Comparison of ENCODE assay signal across 8 cellular contexts in genomic region chr1:39576016-39576657, GRCh38. TPM values are rescaled to one million over a fixed set of nuclear protein-coding genes. Genes with fewer than 3 reads are reported as not detected.
DNase-seq lines count a peak whose midpoint lies in the region; ATAC-seq and TF ChIP-seq lines count a peak whose summit lies in the region.

No MANE protein-coding gene starts in this region.

- DNase-seq in NCI-H1694 treated with DMSO at 0.1 percent for 48 hours (lab: John Stamatoyannopoulos, UW) (peak; percentile 97), NCI-H1694 (lab: John Stamatoyannopoulos, UW) (no peak), OCI-LY7 (ENCODE audit: low spot score) (peak; percentile 58), hepatocyte (ENCODE audit: low spot score) (peak; percentile 57), sigmoid colon (no peak), H4 (ENCODE audit: low spot score) (no peak)

- H2AFZ ChIP-seq in OCI-LY7 (ENCODE audit: low read length) (no peak overlapping the region), hepatocyte (peak overlapping the region; percentile 37)

- H3K9me2 ChIP-seq in OCI-LY7 (ENCODE audit: insufficient read depth, low read length) (no peaks in the 10 kb centered on the region), hepatocyte (replicated peaks; ENCODE audit: insufficient read depth) (no peaks in the 10 kb centered on the region)

- H3K4me2 ChIP-seq in OCI-LY7 (ENCODE audit: low read length) (peak overlapping the region; percentile 94), hepatocyte (peak overlapping the region; percentile 98)

- no peaks in the 10 kb centered on the region for H3K9me3 ChIP-seq in OCI-LY7 (ENCODE audit: low read length)
- no peaks in the 10 kb centered on the region for H3K9me3 ChIP-seq in hepatocyte (ENCODE audit: low read depth)
- H3K9me3 ChIP-seq in sigmoid colon, result no peaks in the 10 kb centered on the region

- intact Hi-C loops in OCI-LY7 (cut with micrococcal nuclease; ENCODE audit: unreplicated experiment) (no loop called here), sigmoid colon (cut with DNase I) (loop anchor here (5.0 kb wide), 1 partner anchor 461 kb away; no protein-coding TSS in a partner anchor)

- no peak for TF ChIP-seq EP300 in sigmoid colon (IDR thresholded peaks at IDR 0.05)

- H3K4me3 ChIP-seq in OCI-LY7 (ENCODE audit: low read depth, low read length, poor library complexity, severe bottlenecking) (peak overlapping the region; percentile 98), hepatocyte (peak overlapping the region; percentile 66), sigmoid colon (peak overlapping the region; percentile 56 to 86 (median 70))

- H4K20me1 ChIP-seq in OCI-LY7 (ENCODE audit: insufficient read depth, low read length) (peaks cover 42% of the 10 kb centered on the region), hepatocyte (ENCODE audit: insufficient read depth, poor library complexity, severe bottlenecking) (peaks cover 49% of the 10 kb centered on the region)

- H3K79me2 ChIP-seq in OCI-LY7 (ENCODE audit: insufficient read depth, low read depth, low read length) (peaks cover 54% of the 10 kb centered on the region), hepatocyte (peaks cover 54% of the 10 kb centered on the region)

- ATAC-seq in HG02884 (IDR thresholded peaks at IDR 0.05; ENCODE audit: unreplicated experiment), result peak; percentile 33

- H3K27ac ChIP-seq in OCI-LY7 (ENCODE audit: low read depth, low read length, poor library complexity, severe bottlenecking) (peak overlapping the region; percentile 63), adipose tissue (ENCODE audit: low read depth, low read length) (peak overlapping the region; percentile 58), hepatocyte (peak overlapping the region; percentile 83), sigmoid colon (peak overlapping the region; percentile 84 to 92 (median 88))

- BruUV-seq in OCI-LY7 (replicated peaks; lab: Mats Ljungman, UMichigan), result TSS peak; percentile 86

- no peaks in the 10 kb centered on the region for H3K27me3 ChIP-seq in hepatocyte
- no peaks in the 10 kb centered on the region for H3K27me3 ChIP-seq in sigmoid colon

- 0 to 1% (median 1%) methylated on average over 68 to 87 of the region's 87 CpGs for WGBS in adipose tissue, 3 donors
- under 1% methylated on average over 75 of the region's 87 CpGs for WGBS in hepatocyte (ENCODE audit: low lambda C conversion rate, missing lambda C conversion rate)
- WGBS in sigmoid colon, 2 donors, result 0% methylated on average over 87 of the region's 87 CpGs

- TF ChIP-seq CTCF in OCI-LY7 (conservative IDR thresholded peaks at IDR 0.05; ENCODE audit: low read length) (no peak), hepatocyte (IDR thresholded peaks at IDR 0.05; ENCODE audit: poor library complexity) (no peak), sigmoid colon (IDR thresholded peaks at IDR 0.05) (no peak)

- TF ChIP-seq POLR2A in sigmoid colon (IDR thresholded peaks at IDR 0.05), result no peak

- CTCF ChIA-PET in OCI-LY7 (lab: Charles Lee; ENCODE audit: unreplicated experiment), result interaction anchor here (0.6 to 0.7 kb wide), 2 partner anchors 357 to 933 kb away, joined by 4 read pairs; no protein-coding TSS in a partner anchor

- peaks cover 51% of the 10 kb centered on the region for H3K36me3 ChIP-seq in OCI-LY7 (ENCODE audit: insufficient read depth, low read length)
- H3K36me3 ChIP-seq in hepatocyte (replicated peaks; ENCODE audit: insufficient read depth, low read depth), result no peaks in the 10 kb centered on the region
- peaks cover 7 to 23% (median 13%) of the 10 kb centered on the region in 4 donors for H3K36me3 ChIP-seq in sigmoid colon

- POLR2A ChIA-PET in OCI-LY7 (lab: Charles Lee), result interaction anchor here (0.6 to 0.8 kb wide), 6 partner anchors 15 to 381 kb away, joined by 3 to 4 read pairs (median 4); no protein-coding TSS in a partner anchor

- H3K4me1 ChIP-seq in OCI-LY7 (ENCODE audit: insufficient read depth, low read length, poor library complexity, severe bottlenecking) (peaks cover 28% of the 10 kb centered on the region), hepatocyte (ENCODE audit: insufficient read depth) (peaks cover 23% of the 10 kb centered on the region), sigmoid colon (peaks cover 0 to 32% (median 31%) of the 10 kb centered on the region in 4 donors)

RNA-seq across cellular contexts. Expression of gene PABPC4, which starts 0.5 kb away (rescaled TPM):
- 132 and 166 TPM in 2 replicates for total RNA-seq in OCI-LY7 (2014; rRNA removed; shearing (Covaris generic))
- 292 and 315 TPM in 2 replicates for total RNA-seq in OCI-LY7 (2022)
- 100 to 1,000 TPM; 155 to 340 (median 155) TPM for polyA plus RNA-seq in adipose tissue
- total RNA-seq in hepatocyte, result 100 and 130 TPM in 2 replicates
- 71.5 and 82.3 TPM in 2 replicates for polyA plus RNA-seq in hepatocyte
- 100 to 1,000 TPM in 3 of 4 donors, 10 to 100 TPM in 1; 95.8 to 181 (median 127) TPM for total RNA-seq in sigmoid colon
- 10 to 100 TPM; 37.9 to 76.7 (median 69.1) TPM for polyA plus RNA-seq in sigmoid colon
- total RNA-seq in H4 (2014; rRNA removed; shearing (Covaris generic)), result 80.9 and 88.9 TPM in 2 replicates

Comparison
In these comparisons a context has a peak if more than half of its experiments do, and no peak if none do; other contexts are left out.
1. DNase-seq: peak in NCI-H1694 treated with DMSO at 0.1 percent for 48 hours (single experiment), OCI-LY7 (single experiment) and hepatocyte (single experiment); none in NCI-H1694 (single experiment), sigmoid colon (single experiment) and H4 (single experiment).
2. Peak in every context shown above with its lines, with median percentiles within 50 percentile points of each other: H3K27ac ChIP-seq and H3K4me3 ChIP-seq.